8 cellular contexts compared by ENCODE assay signal in the genomic region with DNA sequence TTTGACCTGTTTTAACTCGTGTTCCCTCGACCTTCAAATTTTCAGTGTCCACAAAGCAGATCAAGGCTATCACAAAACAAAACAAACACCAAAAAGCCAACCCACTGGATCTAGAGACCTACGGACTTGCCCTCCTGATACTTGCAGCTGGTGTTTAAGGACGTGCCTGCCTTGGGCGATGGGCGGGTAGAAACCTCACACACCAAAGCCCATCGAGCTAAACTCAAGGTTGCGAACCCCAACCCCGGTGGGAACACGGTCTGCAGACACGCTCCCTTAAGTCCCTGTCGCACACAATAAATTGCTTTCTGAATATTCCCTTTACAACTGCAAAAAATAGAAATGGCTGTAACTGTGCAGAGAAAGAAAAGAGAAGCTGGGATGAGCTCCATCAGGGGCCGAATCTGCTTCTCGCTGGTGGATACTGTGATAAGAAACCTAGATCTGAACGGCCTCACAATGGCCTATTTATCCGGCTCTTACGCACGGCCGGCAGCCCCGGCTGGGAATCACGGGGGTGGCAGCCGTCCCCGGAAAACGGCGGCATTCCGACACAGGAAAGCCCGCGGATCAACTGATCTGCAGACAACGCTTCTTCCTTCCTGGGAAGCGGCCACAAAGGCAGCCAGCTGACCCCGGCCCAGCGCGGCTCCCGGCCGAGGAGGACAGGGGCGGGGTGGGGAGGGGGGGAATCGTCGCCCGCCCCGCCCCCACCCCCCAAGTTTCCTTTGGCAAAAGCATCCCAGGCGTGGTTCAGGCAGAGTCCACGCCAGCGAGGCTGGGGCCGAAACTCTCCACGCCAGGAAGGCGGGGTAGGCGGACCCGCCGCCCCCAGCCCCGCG.
DNase-seq lines count a peak whose midpoint lies in the region; ATAC-seq and TF ChIP-seq lines count a peak whose summit lies in the region.

No MANE protein-coding gene starts in this region.

- H3K4me3 Mint-ChIP-seq in activated T-helper 2 cell treated with anti-CD3 and anti-CD28 coated beads, Interferon-gamma antibody, Interleukin-2, Interleukin-4, amounts not matched to agents 10 μg/mL and 5 μg/mL and 100 μg/mL, durations not matched to agents 14 hours and 24 hours and 36 hours (ENCODE audit: low read depth), result peak overlapping the region; percentile 79

- peak overlapping the region; percentile 89 to 95 (median 92) for H3K27ac ChIP-seq in upper lobe of left lung

- DNase-seq in NCI-H146 (lab: John Stamatoyannopoulos, UW), result peak; percentile 45
- DNase-seq in NCI-H146 treated with DMSO at 0.1 percent for 48 hours (lab: John Stamatoyannopoulos, UW; ENCODE audit: unreplicated experiment), result no peak
- peak; percentile 35 for DNase-seq in HuH-7 (ENCODE audit: low spot score)
- DNase-seq in activated T-helper 2 cell treated with anti-CD3 and anti-CD28 coated beads, Interferon-gamma antibody, Interleukin-2, Interleukin-4, amounts not matched to agents 10 μg/mL and 5 μg/mL and 100 μg/mL, durations not matched to agents 14 hours and 24 hours and 36 hours (ENCODE audit: low spot score), result peak; percentile 33
- peak; percentile 47 for DNase-seq in fibroblast of the aortic adventitia (ENCODE audit: low read depth)
- peak; percentile 33 for DNase-seq in myocyte (ENCODE audit: low read depth)
- DNase-seq in upper lobe of left lung, result peak; percentile 63 to 90
- DNase-seq in activated CD8-positive, alpha-beta memory T cell treated with anti-CD3 and anti-CD28 coated beads for 24 hours, result no peak

- 15 to 39% methylated on average over 16 to 40 of the region's 51 CpGs for WGBS in upper lobe of left lung, 2 donors

- H3K36me3 Mint-ChIP-seq in activated T-helper 2 cell treated with anti-CD3 and anti-CD28 coated beads, Interferon-gamma antibody, Interleukin-2, Interleukin-4, amounts not matched to agents 10 μg/mL and 5 μg/mL and 100 μg/mL, durations not matched to agents 14 hours and 24 hours and 36 hours (ENCODE audit: low read depth), result peaks cover 4% of the 10 kb centered on the region

- no peaks in the 10 kb centered on the region for H3K27me3 ChIP-seq in upper lobe of left lung

- peaks cover 10 to 25% (median 17%) of the 10 kb centered on the region in 4 donors for H3K4me1 ChIP-seq in upper lobe of left lung

- H3K27ac Mint-ChIP-seq in activated T-helper 2 cell treated with anti-CD3 and anti-CD28 coated beads, Interferon-gamma antibody, Interleukin-2, Interleukin-4, amounts not matched to agents 10 μg/mL and 5 μg/mL and 100 μg/mL, durations not matched to agents 14 hours and 24 hours and 36 hours, result peak overlapping the region; percentile 85

- no peaks in the 10 kb centered on the region for H3K36me3 ChIP-seq in upper lobe of left lung

- intact Hi-C loops in activated T-helper 2 cell treated with anti-CD3 and anti-CD28 coated beads, Interferon-gamma antibody, Interleukin-2, Interleukin-4, amounts not matched to agents 10 μg/mL and 5 μg/mL and 100 μg/mL, durations not matched to agents 14 hours and 24 hours and 36 hours (cut with micrococcal nuclease), result loop anchor here (1.0 to 5.0 kb wide), 6 partner anchors 11 to 336 kb away; no protein-coding TSS in a partner anchor

- H3K9me3 ChIP-seq in upper lobe of left lung, result no peaks in the 10 kb centered on the region

- TF ChIP-seq EP300 in upper lobe of left lung (IDR thresholded peaks at IDR 0.05), result peak in 2 of 4 donors; percentile 10 to 61

- H3K4me1 Mint-ChIP-seq in activated T-helper 2 cell treated with anti-CD3 and anti-CD28 coated beads, Interferon-gamma antibody, Interleukin-2, Interleukin-4, amounts not matched to agents 10 μg/mL and 5 μg/mL and 100 μg/mL, durations not matched to agents 14 hours and 24 hours and 36 hours (ENCODE audit: low read depth), result peaks cover 52% of the 10 kb centered on the region

- TF ChIP-seq POLR2A in upper lobe of left lung (IDR thresholded peaks at IDR 0.05), result no peak

- TF ChIP-seq CTCF in fibroblast of the aortic adventitia (IDR thresholded peaks at IDR 0.05; ENCODE audit: insufficient read depth, low read length) (no peak), upper lobe of left lung (IDR thresholded peaks at IDR 0.05) (no peak)

- peak; percentile 51 to 82 for ATAC-seq in upper lobe of left lung (ENCODE audit: low FRiP score in 2 of 2)

- no peaks in the 10 kb centered on the region for H3K27me3 Mint-ChIP-seq in activated T-helper 2 cell treated with anti-CD3 and anti-CD28 coated beads, Interferon-gamma antibody, Interleukin-2, Interleukin-4, amounts not matched to agents 10 μg/mL and 5 μg/mL and 100 μg/mL, durations not matched to agents 14 hours and 24 hours and 36 hours (ENCODE audit: low read depth)

- H3K4me3 ChIP-seq in fibroblast of the aortic adventitia (ENCODE audit: low read depth, low read length) (peak overlapping the region; percentile 66), upper lobe of left lung (peak overlapping the region; percentile 2 to 72 (median 62))

- no peaks in the 10 kb centered on the region for H3K9me3 Mint-ChIP-seq in activated T-helper 2 cell treated with anti-CD3 and anti-CD28 coated beads, Interferon-gamma antibody, Interleukin-2, Interleukin-4, amounts not matched to agents 10 μg/mL and 5 μg/mL and 100 μg/mL, durations not matched to agents 14 hours and 24 hours and 36 hours

Comparison
In these comparisons a context has a peak if more than half of its experiments do, and no peak if none do; other contexts are left out.
1. DNase-seq: peak in NCI-H146 (single experiment), HuH-7 (single experiment), activated T-helper 2 cell treated with anti-CD3 and anti-CD28 coated beads, Interferon-gamma antibody, Interleukin-2, Interleukin-4, amounts not matched to agents 10 μg/mL and 5 μg/mL and 100 μg/mL, durations not matched to agents 14 hours and 24 hours and 36 hours (single experiment), fibroblast of the aortic adventitia (single experiment), myocyte (single experiment) and upper lobe of left lung (2 of 2); none in NCI-H146 treated with DMSO at 0.1 percent for 48 hours (single experiment) and activated CD8-positive, alpha-beta memory T cell treated with anti-CD3 and anti-CD28 coated beads for 24 hours (single experiment).